ENCODE assay signal across 20 cellular contexts in the genomic region with DNA sequence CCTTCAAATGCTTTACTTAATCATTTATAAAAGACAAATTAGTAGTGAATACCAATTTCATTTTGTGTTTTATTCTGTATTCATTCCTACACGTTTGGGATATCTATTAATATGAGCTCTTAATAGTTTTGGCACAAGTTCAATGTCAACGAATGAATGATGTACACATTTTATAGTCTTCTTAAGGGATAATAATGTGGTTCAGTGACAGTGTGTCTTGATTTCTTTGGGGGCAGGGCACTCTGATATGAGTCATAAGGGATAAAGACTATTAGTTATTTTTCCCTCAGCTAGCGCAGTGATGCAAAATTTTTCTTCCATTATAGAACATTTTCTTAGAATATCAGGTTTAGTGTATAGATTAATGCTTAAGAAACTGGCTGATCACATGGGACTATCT.
"Had no signal": no experiment of that assay in that cellular context is flagged by ENCODE, and none has a peak within 500 bp of the region (broad histone marks: within the 10 kb centered on the region; RNA-seq: fewer than 3 reads in every experiment).

No MANE protein-coding gene starts in this region.

- H3K4me3 ChIP-seq: colonic mucosa, esophagus squamous epithelium, left ventricle myocardium inferior, mucosa of descending colon, tibial artery, uterus had no signal

- H3K9me3 ChIP-seq: colonic mucosa, esophagus squamous epithelium, left ventricle myocardium inferior, mucosa of descending colon, neutrophil, tibial artery, uterus had no signal

- DNase-seq: activated CD4-positive, alpha-beta memory T cell treated with anti-CD3 and anti-CD28 coated beads, Interleukin-2, amount 10 ng/mL, durations not matched to agents 7 days and 5 days; activated CD4-positive, alpha-beta T cell treated with anti-CD3 and anti-CD28 coated beads for 4 hours; activated naive CD4-positive, alpha-beta T cell treated with anti-CD3 and anti-CD28 coated beads, Interleukin-2, amount 10 ng/mL, durations not matched to agents 7 days and 5 days; activated T-cell treated with anti-CD3 and anti-CD28 coated beads, Interleukin-2, amount 50 U/mL, for 24 hours; caudate nucleus; colonic mucosa; esophagus squamous epithelium; foreskin keratinocyte; left ventricle myocardium inferior; mucosa of descending colon; naive thymus-derived CD4-positive, alpha-beta T cell; stimulated activated CD4-positive, alpha-beta T cell treated with anti-CD3 and anti-CD28 coated beads, Interleukin-15, amount 100 ng/mL, for 24 hours; stimulated activated CD4-positive, alpha-beta T cell treated with anti-CD3 and anti-CD28 coated beads, Interleukin-4, amount 100 ng/mL, for 1 hour; stimulated activated naive B cell treated with anti-CD40 and anti-IgM and Interleukin-4, amounts not matched to agents 10 μg/mL and 1 μg/mL and 100 μg/mL, for 72 hours; tibial artery; uterus had no signal

- H3K27me3 ChIP-seq: colonic mucosa, esophagus squamous epithelium, neutrophil, tibial artery, uterus had no signal

- H2AFZ ChIP-seq: parathyroid adenoma had no signal

- ATAC-seq: foreskin keratinocyte; mucosa of descending colon; naive thymus-derived CD4-positive, alpha-beta T cell; stimulated activated naive B cell treated with anti-CD40 and anti-IgM and Interleukin-4, amounts not matched to agents 10 μg/mL and 1 μg/mL and 100 μg/mL, for 72 hours; WTC11 had no signal

- H3K27ac ChIP-seq: colonic mucosa, esophagus squamous epithelium, foreskin keratinocyte, left ventricle myocardium inferior, neutrophil, parathyroid adenoma, tibial artery, uterus had no signal

- H3K4me1 ChIP-seq: colonic mucosa, esophagus squamous epithelium, left ventricle myocardium inferior, parathyroid adenoma, uterus had no signal

- H3K36me3 ChIP-seq: colonic mucosa, esophagus squamous epithelium, left ventricle myocardium inferior, neutrophil, tibial artery, uterus had no signal

- H3K9ac ChIP-seq: parathyroid adenoma had no signal

- FAIRE-seq: astrocyte had no signal

- H3K79me2 ChIP-seq: parathyroid adenoma had no signal
